Comparison of ENCODE assay signal across 1 cellular context in genomic region chr15:67715166-67715565, GRCh38.
A peak's percentile ranks its signal among the peaks of the same experiment; 100 is the strongest.
TF ChIP-seq lines count a peak whose summit lies in the region.

No MANE protein-coding gene starts in this region.

TF ChIP-seq in HEK293, 187 proteins besides CTCF, POLR2A, EP300 and RAD21 (continued from another document):
- TF ChIP-seq TSHZ1 (tag by site-specific recombination; IDR thresholded peaks at IDR 0.05; ENCODE audit: borderline replicate concordance) (peak; percentile 75; the same call in 1 of the 2 replicates), SP7 (tag by site-specific recombination; IDR thresholded peaks at IDR 0.05) (peak; percentile 63), PBX3 (CRISPR knock-in tag; IDR thresholded peaks at IDR 0.05) (no peak), ZNF133 (tag by site-specific recombination; IDR thresholded peaks at IDR 0.05) (no peak), ZEB2 (tag by site-specific recombination; IDR thresholded peaks at IDR 0.05) (0 out of 2 replicates have a peak, but pooled peaks have one; percentile 48), KLF8 (tag by site-specific recombination; IDR thresholded peaks at IDR 0.05) (0 out of 2 replicates have a peak, but pooled peaks have one; percentile 22), ZNF510 (tag by site-specific recombination; IDR thresholded peaks at IDR 0.05; ENCODE audit: insufficient replicate concordance) (no peak), OSR2 (tag by site-specific recombination; IDR thresholded peaks at IDR 0.05) (no peak; the same call in 1 of the 2 replicates), IKZF3 (tag by site-specific recombination; IDR thresholded peaks at IDR 0.05) (0 out of 2 replicates have a peak, but pooled peaks have one; percentile 41), PATZ1 (tag by site-specific recombination; IDR thresholded peaks at IDR 0.05) (peak; percentile 67), ZBTB20 (tag by site-specific recombination; IDR thresholded peaks at IDR 0.05) (no peak), WT1 (tag by site-specific recombination; IDR thresholded peaks at IDR 0.05) (peak; percentile 88)
